ENCODE assay signal across 8 cellular contexts in the genomic region with DNA sequence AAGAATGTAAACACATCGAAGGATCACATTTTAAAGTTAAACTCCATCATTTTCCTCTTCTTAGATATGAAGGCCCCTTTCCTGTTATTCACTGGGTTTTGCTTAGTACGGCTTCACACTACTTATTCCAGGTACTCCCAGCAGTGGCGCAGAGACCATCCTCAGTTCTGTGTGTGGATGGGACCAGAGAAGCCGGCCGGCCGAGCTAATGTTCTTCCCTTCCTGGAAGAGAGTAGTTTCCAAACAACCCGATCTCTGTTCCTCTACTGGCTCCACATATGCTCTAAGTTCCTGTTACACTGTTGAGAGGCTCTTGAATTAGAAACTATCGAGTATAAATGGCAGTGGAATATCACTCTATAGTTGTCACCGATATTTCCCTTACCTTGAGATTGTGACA.
DNase-seq lines count a peak whose midpoint lies in the region; ATAC-seq lines count a peak whose summit lies in the region.

No MANE protein-coding gene starts in this region.

- H3K9me3 ChIP-seq in HUES48 (ENCODE audit: control insufficient read depth, insufficient read depth, low read length), result no peaks in the 10 kb centered on the region
- peaks cover 2% of the 10 kb centered on the region for H3K9me3 ChIP-seq in iPS-18c (ENCODE audit: control insufficient read depth, insufficient read depth, low read length)
- H3K9me3 ChIP-seq in stomach smooth muscle (ENCODE audit: control insufficient read depth in 2 of 2, low read length in 2 of 2), result no peaks in the 10 kb centered on the region

- H3K27me3 ChIP-seq in ACC112 (ENCODE audit: insufficient read depth, low read length) (no peaks in the 10 kb centered on the region), HUES48 (ENCODE audit: control insufficient read depth, insufficient read depth, low read length) (no peaks in the 10 kb centered on the region), stomach smooth muscle (ENCODE audit: control insufficient read depth in 1 of 2, insufficient read depth in 2 of 2, low read length in 2 of 2) (no peaks in the 10 kb centered on the region)

- peaks cover 14% of the 10 kb centered on the region for H3K36me3 ChIP-seq in ACC112 (ENCODE audit: insufficient read depth, low read length)
- peaks cover 40% of the 10 kb centered on the region for H3K36me3 ChIP-seq in HUES48 (ENCODE audit: control insufficient read depth, insufficient read depth, low read length)
- peaks cover 9 to 11% of the 10 kb centered on the region in 2 donors for H3K36me3 ChIP-seq in stomach smooth muscle (ENCODE audit: control insufficient read depth in 2 of 2, insufficient read depth in 2 of 2, low read length in 2 of 2)

- H3K27ac ChIP-seq in ACC112 (ENCODE audit: low read depth, low read length), result no peak overlapping the region
- peak overlapping the region; percentile 59 for H3K27ac ChIP-seq in HUES48 (ENCODE audit: low read depth, low read length)
- H3K27ac ChIP-seq in stomach smooth muscle (ENCODE audit: low read length), result peak overlapping the region; percentile 37

- H2AFZ ChIP-seq in ACC112 (ENCODE audit: low read length, unreplicated experiment), result peak overlapping the region; percentile 99

- H3K4me1 ChIP-seq in ACC112 (ENCODE audit: control insufficient read depth, insufficient read depth, low read length, unreplicated experiment), result peaks cover 13% of the 10 kb centered on the region
- H3K4me1 ChIP-seq in HUES48 (ENCODE audit: control insufficient read depth, insufficient read depth, low read length), result peaks cover 10% of the 10 kb centered on the region; the same call in 1 of the 2 replicates
- H3K4me1 ChIP-seq in stomach smooth muscle (ENCODE audit: control insufficient read depth, insufficient read depth, low read length), result peaks cover 15% of the 10 kb centered on the region

- DNase-seq in EL, result no peak
- no peak for DNase-seq in activated effector memory CD4-positive, alpha-beta T cell treated with anti-CD3 and anti-CD28 coated beads, Interleukin-2, amount 50 U/mL, for 16 hours

- ATAC-seq in GM21360 (IDR thresholded peaks at IDR 0.05; ENCODE audit: unreplicated experiment), result no peak

- peak overlapping the region; percentile 36; the same call in 1 of the 2 replicates for H3K9ac ChIP-seq in HUES48 (ENCODE audit: low read depth, low read length)
- peak overlapping the region; percentile 64 to 86 for H3K9ac ChIP-seq in stomach smooth muscle (ENCODE audit: low read length in 2 of 2)

- no peaks in the 10 kb centered on the region for H3K9me3 Mint-ChIP-seq in activated naive CD8-positive, alpha-beta T cell (ENCODE audit: low read depth)

- H3K36me3 Mint-ChIP-seq in activated naive CD8-positive, alpha-beta T cell, result peaks cover 4% of the 10 kb centered on the region

- peaks cover 25% of the 10 kb centered on the region for H3K79me2 ChIP-seq in ACC112 (ENCODE audit: control insufficient read depth, insufficient read depth, low read length, unreplicated experiment)

- peak overlapping the region; percentile 93 for H3K4me3 Mint-ChIP-seq in activated naive CD8-positive, alpha-beta T cell

- H3K4me3 ChIP-seq in ACC112 (ENCODE audit: low read depth, low read length) (peak overlapping the region; percentile 85), HUES48 (ENCODE audit: low read depth, low read length) (peak overlapping the region; percentile 91), iPS-18c (ENCODE audit: insufficient read depth, low read depth, low read length) (peak overlapping the region; percentile 43; the same call in 1 of the 2 replicates), stomach smooth muscle (ENCODE audit: low read length in 2 of 2) (peak overlapping the region; percentile 81 to 93)

- peaks cover 33% of the 10 kb centered on the region for H3K4me1 Mint-ChIP-seq in activated naive CD8-positive, alpha-beta T cell (ENCODE audit: low read depth)

- H3K27me3 Mint-ChIP-seq in activated naive CD8-positive, alpha-beta T cell, result no peaks in the 10 kb centered on the region

- peak overlapping the region; percentile 61 for H3K27ac Mint-ChIP-seq in activated naive CD8-positive, alpha-beta T cell
